ENCODE assay signal across 8 cellular contexts in the genomic region with DNA sequence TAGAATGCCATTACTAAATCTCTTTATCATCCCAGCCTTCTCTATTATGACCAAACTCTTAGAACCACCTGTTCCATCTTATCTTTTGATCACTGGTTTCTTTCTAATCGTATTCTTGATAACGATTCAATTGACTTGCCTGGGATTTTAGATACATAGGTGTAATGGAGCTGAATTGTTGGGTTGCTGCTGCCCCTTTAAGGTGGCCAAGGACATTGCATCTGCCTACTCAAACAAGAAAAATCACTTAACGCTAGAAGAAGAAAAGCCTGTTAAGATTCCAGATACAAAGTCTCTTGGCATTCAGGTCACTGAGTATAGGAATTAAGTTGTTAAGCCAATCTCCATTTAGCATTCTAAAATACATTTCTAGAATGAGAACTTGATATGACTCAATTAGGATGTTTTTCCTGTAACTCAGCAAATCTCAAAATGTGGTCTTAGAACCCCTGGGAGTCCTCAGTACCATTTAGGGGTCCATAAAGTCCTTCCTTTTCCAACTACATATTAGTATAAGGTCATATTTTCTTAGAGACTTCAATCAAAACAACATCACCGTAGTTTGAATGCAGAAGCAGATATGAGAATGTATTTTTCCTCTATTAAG. TPM values are rescaled to one million over a fixed set of nuclear protein-coding genes. Genes with fewer than 3 reads are reported as not detected.
DNase-seq lines count a peak whose midpoint lies in the region; ATAC-seq and TF ChIP-seq lines count a peak whose summit lies in the region.

No MANE protein-coding gene starts in this region.

- no peaks in the 10 kb centered on the region for H3K36me3 Mint-ChIP-seq in WTC11

- no peak overlapping the region for H3K4me3 Mint-ChIP-seq in WTC11

- CTCF ChIA-PET in WTC11 (lab: Charles Lee): interaction anchor here (0.6 to 2.0 kb wide), 9 partner anchors 9 to 214 kb away, joined by 3 to 11 read pairs (median 4); a partner anchor contains a TSS

- TF ChIP-seq CTCF in GM12865 (IDR thresholded peaks at IDR 0.05; ENCODE audit: insufficient read depth, low read depth, low read length, missing control alignments): peak; percentile 62
- TF ChIP-seq CTCF in WTC11 (IDR thresholded peaks at IDR 0.05): peak; percentile 28; the same call in 1 of the 2 replicates

- in situ Hi-C loops in ACHN (cut with HindIII; ENCODE audit: low pct_ligation_motif_present, low pct_unique_long_range_greater_than_20kb, low sequenced_read_pairs): no loop called here

- DNase-seq in ACHN (peak; percentile 64), GM12865 (ENCODE audit: low read depth) (peak; percentile 66), NCI-H1694 treated with DMSO at 0.1 percent for 48 hours (lab: John Stamatoyannopoulos, UW) (peak; percentile 60), WTC11 (ENCODE audit: low spot score) (peak; percentile 19), left cardiac atrium (no peak), sciatic nerve (ENCODE audit: low spot score) (no peak), 8988T (no peak)
- no peak for DNase-seq in activated effector memory CD4-positive, alpha-beta T cell treated with anti-CD3 and anti-CD28 coated beads, Interleukin-2, amount 50 U/mL, for 16 hours

- H3K4me1 Mint-ChIP-seq in WTC11: no peaks in the 10 kb centered on the region

- no peak overlapping the region for H3K4me3 ChIP-seq in GM12865 (ENCODE audit: low read depth, low read length)

- no peak overlapping the region for H3K27ac Mint-ChIP-seq in WTC11

- H3K27me3 Mint-ChIP-seq in WTC11 (ENCODE audit: low read depth): no peaks in the 10 kb centered on the region

- intact Hi-C loops in left cardiac atrium (cut with DNase I) (loop anchor here in 1 of 2 donors (5.0 kb wide), 1 partner anchor 73 kb away; no protein-coding TSS in a partner anchor), sciatic nerve (cut with DNase I) (no loop called here)

- H3K9me3 Mint-ChIP-seq in WTC11: peaks cover 3% of the 10 kb centered on the region

- peak; percentile 87 for ATAC-seq in WTC11
- peak; percentile 78 to 86 for ATAC-seq in left cardiac atrium
- peak; percentile 83 for ATAC-seq in sciatic nerve

- POLR2A ChIA-PET in WTC11 (lab: Charles Lee): no interaction called here

TF ChIP-seq in WTC11, 78 proteins besides CTCF, POLR2A, EP300 and RAD21:
- TF ChIP-seq GRHL2 (CRISPR knock-in tag; IDR thresholded peaks at IDR 0.05; ENCODE audit: insufficient replicate concordance, severe bottlenecking): no peak
- no peak for TF ChIP-seq TEAD1 (CRISPR knock-in tag; IDR thresholded peaks at IDR 0.05)
- TF ChIP-seq, protein P1, sequence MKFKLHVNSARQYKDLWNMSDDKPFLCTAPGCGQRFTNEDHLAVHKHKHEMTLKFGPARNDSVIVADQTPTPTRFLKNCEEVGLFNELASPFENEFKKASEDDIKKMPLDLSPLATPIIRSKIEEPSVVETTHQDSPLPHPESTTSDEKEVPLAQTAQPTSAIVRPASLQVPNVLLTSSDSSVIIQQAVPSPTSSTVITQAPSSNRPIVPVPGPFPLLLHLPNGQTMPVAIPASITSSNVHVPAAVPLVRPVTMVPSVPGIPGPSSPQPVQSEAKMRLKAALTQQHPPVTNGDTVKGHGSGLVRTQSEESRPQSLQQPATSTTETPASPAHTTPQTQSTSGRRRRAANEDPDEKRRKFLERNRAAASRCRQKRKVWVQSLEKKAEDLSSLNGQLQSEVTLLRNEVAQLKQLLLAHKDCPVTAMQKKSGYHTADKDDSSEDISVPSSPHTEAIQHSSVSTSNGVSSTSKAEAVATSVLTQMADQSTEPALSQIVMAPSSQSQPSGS (CRISPR knock-in tag; IDR thresholded peaks at IDR 0.05; ENCODE audit: borderline replicate concordance, low read depth): no peak
- TF ChIP-seq SMAD4 (CRISPR knock-in tag; IDR thresholded peaks at IDR 0.05): no peak
- no peak for TF ChIP-seq SP1 (CRISPR knock-in tag; conservative IDR thresholded peaks at IDR 0.05)
- no peak for TF ChIP-seq JAZF1 (CRISPR knock-in tag; IDR thresholded peaks at IDR 0.05)
- TF ChIP-seq RORB (CRISPR knock-in tag; IDR thresholded peaks at IDR 0.05): no peak
TF ChIP-seq in WTC11: peak in this region for 0.

RNA-seq across cellular contexts. Expression of a gene that starts 12.4 kb away (rescaled TPM):
- total RNA-seq in WTC11 (2021) (1.4 to 2.5 TPM (median 1.6 TPM) in 3 replicates), left cardiac atrium (100 to 1,000 TPM; 218 to 235 TPM), sciatic nerve (10.6 TPM)

Comparison
In these comparisons a context has a peak if more than half of its experiments do, and no peak if none do; other contexts are left out.
1. DNase-seq: peak in ACHN (single experiment), GM12865 (single experiment), NCI-H1694 treated with DMSO at 0.1 percent for 48 hours (single experiment) and WTC11 (single experiment); none in left cardiac atrium (single experiment), sciatic nerve (single experiment), activated effector memory CD4-positive, alpha-beta T cell treated with anti-CD3 and anti-CD28 coated beads, Interleukin-2, amount 50 U/mL, for 16 hours (single experiment) and 8988T (single experiment).
2. RNA of a gene that starts 12.4 kb away (total RNA-seq): 218 to 235 TPM in left cardiac atrium; 10.6 TPM in sciatic nerve (single experiment) and 1.4 to 2.5 TPM in WTC11; every median in the first group is over 10 times any median in the second.
3. Peak in every context shown above with its lines, with median percentiles within 50 percentile points of each other: ATAC-seq.